In the genomic region with DNA sequence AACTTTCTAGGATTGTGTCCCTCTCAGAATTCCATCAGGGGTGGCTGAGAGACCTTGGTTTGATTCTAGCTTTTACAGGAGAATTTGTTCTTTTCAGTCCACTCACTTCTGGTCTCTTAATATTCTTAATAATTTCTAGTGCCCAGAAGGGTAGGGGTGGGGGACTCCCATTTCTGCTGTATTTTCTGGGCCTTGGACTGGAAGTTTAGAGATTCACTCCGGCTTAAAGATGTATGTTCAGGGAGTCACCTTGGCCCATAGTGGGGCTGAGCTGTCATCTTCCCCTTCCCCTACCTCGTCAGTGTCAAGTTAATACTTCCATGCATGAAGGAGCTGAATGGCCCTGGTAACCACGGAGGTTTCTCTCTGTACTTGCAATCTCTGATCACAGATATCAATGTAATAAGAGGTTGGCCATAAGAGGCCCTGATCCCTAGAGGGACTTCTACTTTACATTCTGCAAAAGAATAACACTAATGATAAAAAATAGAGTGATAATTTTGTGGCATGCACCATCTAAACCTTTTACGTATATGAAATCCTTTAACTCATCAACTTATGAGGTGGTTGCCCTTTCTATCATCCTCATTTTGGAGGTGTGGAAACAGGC, we compare ENCODE assay signal across 18 cellular contexts. TPM values are rescaled to one million over a fixed set of nuclear protein-coding genes. Genes with fewer than 3 reads are reported as not detected.
"Had no signal": no experiment of that assay in that cellular context is flagged by ENCODE, and none has a peak within 500 bp of the region (broad histone marks: within the 10 kb centered on the region; RNA-seq: fewer than 3 reads in every experiment).

No MANE protein-coding gene starts in this region.

- H3K27me3 ChIP-seq: hepatocyte, ovary, right lobe of liver had no signal

- H3K4me2 ChIP-seq: hepatocyte had no signal

- H3K4me3 ChIP-seq: cardiac muscle cell, hepatocyte, lower lobe of right lung, ovary, right lobe of liver, thoracic aorta had no signal

- H3K79me2 ChIP-seq: hepatocyte had no signal

- H3K27ac ChIP-seq: cardiac muscle cell, hepatocyte, lower lobe of right lung, ovary, right lobe of liver, thoracic aorta had no signal

- H3K4me1 ChIP-seq: right lobe of liver had no signal

- H3K4me1 Mint-ChIP-seq: activated T-helper 17 cell treated with anti-CD3 and anti-CD28 coated beads, Interleukin-2, amount 50 U/mL, for 72 hours had no signal

- H3K4me3 Mint-ChIP-seq: activated B cell treated with CpG ODN at 0.5 μM for 24 hours; activated CD8-positive, alpha-beta T cell treated with anti-CD3 and anti-CD28 coated beads, Interleukin-2, amount 10 ng/mL, durations not matched to agents 7 days and 5 days; activated T-helper 17 cell treated with anti-CD3 and anti-CD28 coated beads, Interleukin-2, amount 50 U/mL, for 72 hours; neural crest cell; stimulated activated naive CD8-positive, alpha-beta T cell treated with anti-CD3 and anti-CD28 coated beads, Interleukin-15, amount 100 ng/mL, for 72 hours had no signal

- H2AFZ ChIP-seq: hepatocyte had no signal

- H3K36me3 ChIP-seq: cardiac muscle cell, lower lobe of right lung, ovary, right lobe of liver, thoracic aorta had no signal

- H3K9me3 ChIP-seq: lower lobe of right lung, ovary, right lobe of liver, thoracic aorta had no signal

- ATAC-seq: activated CD8-positive, alpha-beta T cell treated with anti-CD3 and anti-CD28 coated beads, Interleukin-2, amount 10 ng/mL, durations not matched to agents 7 days and 5 days; activated T-helper 17 cell treated with anti-CD3 and anti-CD28 coated beads, Interleukin-2, amount 50 U/mL, for 72 hours; esophagus mucosa; lower lobe of right lung; right lobe of liver; stimulated activated naive CD8-positive, alpha-beta T cell treated with anti-CD3 and anti-CD28 coated beads, Interleukin-15, amount 100 ng/mL, for 72 hours had no signal

- H3K9me3 Mint-ChIP-seq: activated B cell treated with CpG ODN at 0.5 μM for 24 hours; activated T-helper 17 cell treated with anti-CD3 and anti-CD28 coated beads, Interleukin-2, amount 50 U/mL, for 72 hours; neural crest cell; stimulated activated naive CD8-positive, alpha-beta T cell treated with anti-CD3 and anti-CD28 coated beads, Interleukin-15, amount 100 ng/mL, for 72 hours had no signal

- H3K27ac Mint-ChIP-seq: activated B cell treated with CpG ODN at 0.5 μM for 24 hours; activated CD8-positive, alpha-beta T cell treated with anti-CD3 and anti-CD28 coated beads, Interleukin-2, amount 10 ng/mL, durations not matched to agents 7 days and 5 days; activated T-helper 17 cell treated with anti-CD3 and anti-CD28 coated beads, Interleukin-2, amount 50 U/mL, for 72 hours had no signal

- DNase-seq: activated B cell treated with CpG ODN at 0.5 μM for 24 hours; activated CD4-positive, alpha-beta T cell treated with anti-CD3 and anti-CD28 coated beads for 48 hours; activated CD8-positive, alpha-beta T cell treated with anti-CD3 and anti-CD28 coated beads, Interleukin-2, amount 10 ng/mL, durations not matched to agents 7 days and 5 days; activated naive CD4-positive, alpha-beta T cell treated with anti-CD3 and anti-CD28 coated beads, Interleukin-2, amount 50 U/mL, for 16 hours; activated T-cell treated with anti-CD3 and anti-CD28 coated beads for 4 hours; lower lobe of right lung; ovary; right lobe of liver; stimulated activated CD4-positive, alpha-beta T cell treated with anti-CD3 and anti-CD28 coated beads, Interleukin-1b, Interleukin-23, amount 100 ng/mL, for 48 hours; stimulated activated naive CD8-positive, alpha-beta T cell treated with anti-CD3 and anti-CD28 coated beads, Interleukin-15, amount 100 ng/mL, for 72 hours had no signal

RNA-seq across cellular contexts. Expression of a gene that starts 6.7 kb away (rescaled TPM):
- total RNA-seq: activated B cell treated with CpG ODN at 0.5 μM for 24 hours; activated T-helper 17 cell treated with anti-CD3 and anti-CD28 coated beads, Interleukin-2, amount 50 U/mL, for 72 hours; cardiac muscle cell; esophagus mucosa; hepatocyte; lower lobe of right lung; neural crest cell; pulmonary artery endothelial cell had no signal

RNA-seq across cellular contexts. Expression of a gene that starts 10.2 kb away (rescaled TPM):
- total RNA-seq: activated B cell treated with CpG ODN at 0.5 μM for 24 hours, cardiac muscle cell, esophagus mucosa, hepatocyte, neural crest cell, right lobe of liver had no signal

RNA-seq across cellular contexts. Expression of a gene that starts 36.5 kb away (rescaled TPM):
- total RNA-seq: activated B cell treated with CpG ODN at 0.5 μM for 24 hours; activated CD8-positive, alpha-beta T cell treated with anti-CD3 and anti-CD28 coated beads, Interleukin-2, amount 10 ng/mL, durations not matched to agents 7 days and 5 days; activated T-helper 17 cell treated with anti-CD3 and anti-CD28 coated beads, Interleukin-2, amount 50 U/mL, for 72 hours; cardiac muscle cell; esophagus mucosa; hepatocyte; lower lobe of right lung; neural crest cell; ovary; pulmonary artery endothelial cell; right lobe of liver; T-helper 2 cell treated with Interferon-gamma antibody and Interleukin-4, amounts not matched to agents 100 ng/mL and 5 ng/mL, for 36 hours; thoracic aorta had no signal

RNA-seq across cellular contexts. Expression of a gene that starts 51.6 kb away (rescaled TPM):
- total RNA-seq: neural crest cell had no signal
